In the genomic region with DNA sequence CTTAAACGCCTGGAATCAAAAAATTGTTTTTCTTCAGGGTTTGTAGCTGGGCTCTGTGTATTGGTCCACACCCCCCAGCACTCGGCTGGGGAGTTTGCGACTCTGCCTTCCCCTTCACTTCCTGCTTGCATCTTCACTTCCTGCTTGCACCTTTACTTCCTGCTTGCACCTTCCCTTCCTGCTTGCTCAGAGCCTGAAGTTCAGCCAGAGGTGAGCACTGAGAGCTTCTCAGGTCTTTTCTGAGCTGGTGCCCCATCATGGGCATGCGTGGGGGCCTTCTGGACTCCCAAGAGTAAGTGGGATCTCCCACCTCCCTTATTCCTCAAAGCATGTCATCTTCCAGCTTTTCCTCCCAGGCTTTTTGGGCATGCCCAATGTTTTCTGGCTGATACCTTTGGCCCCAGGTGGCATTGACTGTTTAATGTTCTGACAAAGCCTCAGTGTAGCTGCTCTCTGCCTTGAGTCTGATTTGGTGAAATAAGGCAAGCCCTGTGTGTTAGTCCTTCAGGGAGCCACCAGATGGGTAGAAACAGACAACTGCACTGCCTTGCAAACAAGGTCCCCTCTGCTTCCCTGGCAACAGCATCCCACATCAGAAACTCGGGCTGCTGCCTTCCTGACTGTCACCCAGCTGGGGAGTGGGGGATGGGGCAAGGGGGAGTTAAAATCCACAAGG, we compare ENCODE assay signal across 1 cellular context.
TF ChIP-seq lines count a peak whose summit lies in the region.

No MANE protein-coding gene starts in this region.

TF ChIP-seq in HepG2, 621 proteins besides CTCF, POLR2A, EP300 and RAD21:
- TF ChIP-seq, protein P1, sequence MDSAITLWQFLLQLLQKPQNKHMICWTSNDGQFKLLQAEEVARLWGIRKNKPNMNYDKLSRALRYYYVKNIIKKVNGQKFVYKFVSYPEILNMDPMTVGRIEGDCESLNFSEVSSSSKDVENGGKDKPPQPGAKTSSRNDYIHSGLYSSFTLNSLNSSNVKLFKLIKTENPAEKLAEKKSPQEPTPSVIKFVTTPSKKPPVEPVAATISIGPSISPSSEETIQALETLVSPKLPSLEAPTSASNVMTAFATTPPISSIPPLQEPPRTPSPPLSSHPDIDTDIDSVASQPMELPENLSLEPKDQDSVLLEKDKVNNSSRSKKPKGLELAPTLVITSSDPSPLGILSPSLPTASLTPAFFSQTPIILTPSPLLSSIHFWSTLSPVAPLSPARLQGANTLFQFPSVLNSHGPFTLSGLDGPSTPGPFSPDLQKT (CRISPR knock-in tag; IDR thresholded peaks at IDR 0.05; ENCODE audit: borderline replicate concordance), result no peak
- TF ChIP-seq JDP2 (CRISPR knock-in tag; IDR thresholded peaks at IDR 0.05; ENCODE audit: borderline replicate concordance) (no peak), SMC3 (IDR thresholded peaks at IDR 0.05; ENCODE audit: low read length) (no peak), CENPX (CRISPR knock-in tag; IDR thresholded peaks at IDR 0.05) (no peak), SNRNP70 (IDR thresholded peaks at IDR 0.05; ENCODE audit: low read depth, low read length) (no peak), KLF9 (CRISPR knock-in tag; IDR thresholded peaks at IDR 0.05; ENCODE audit: low read depth) (no peak), ZNF260 (CRISPR knock-in tag; IDR thresholded peaks at IDR 0.05; ENCODE audit: borderline replicate concordance, low read depth) (no peak), PHF5A (CRISPR knock-in tag; IDR thresholded peaks at IDR 0.05; ENCODE audit: low read depth, unreplicated experiment) (no peak), KLF15 (CRISPR knock-in tag; IDR thresholded peaks at IDR 0.05; ENCODE audit: borderline replicate concordance) (no peak), ZNF44 (CRISPR knock-in tag; IDR thresholded peaks at IDR 0.05) (no peak), HNRNPL (IDR thresholded peaks at IDR 0.05; ENCODE audit: low read depth, low read length) (no peak), KLF16 (CRISPR knock-in tag; IDR thresholded peaks at IDR 0.05) (no peak), ZNF207 (IDR thresholded peaks at IDR 0.05; ENCODE audit: borderline replicate concordance) (no peak), PPARG (CRISPR knock-in tag; conservative IDR thresholded peaks at IDR 0.05) (no peak), ELF3 (CRISPR knock-in tag; IDR thresholded peaks at IDR 0.05) (no peak)
- TF ChIP-seq, protein P2, sequence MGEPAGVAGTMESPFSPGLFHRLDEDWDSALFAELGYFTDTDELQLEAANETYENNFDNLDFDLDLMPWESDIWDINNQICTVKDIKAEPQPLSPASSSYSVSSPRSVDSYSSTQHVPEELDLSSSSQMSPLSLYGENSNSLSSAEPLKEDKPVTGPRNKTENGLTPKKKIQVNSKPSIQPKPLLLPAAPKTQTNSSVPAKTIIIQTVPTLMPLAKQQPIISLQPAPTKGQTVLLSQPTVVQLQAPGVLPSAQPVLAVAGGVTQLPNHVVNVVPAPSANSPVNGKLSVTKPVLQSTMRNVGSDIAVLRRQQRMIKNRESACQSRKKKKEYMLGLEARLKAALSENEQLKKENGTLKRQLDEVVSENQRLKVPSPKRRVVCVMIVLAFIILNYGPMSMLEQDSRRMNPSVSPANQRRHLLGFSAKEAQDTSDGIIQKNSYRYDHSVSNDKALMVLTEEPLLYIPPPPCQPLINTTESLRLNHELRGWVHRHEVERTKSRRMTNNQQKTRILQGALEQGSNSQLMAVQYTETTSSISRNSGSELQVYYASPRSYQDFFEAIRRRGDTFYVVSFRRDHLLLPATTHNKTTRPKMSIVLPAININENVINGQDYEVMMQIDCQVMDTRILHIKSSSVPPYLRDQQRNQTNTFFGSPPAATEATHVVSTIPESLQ (CRISPR knock-in tag; conservative IDR thresholded peaks at IDR 0.05), result no peak
- TF ChIP-seq, protein P3, sequence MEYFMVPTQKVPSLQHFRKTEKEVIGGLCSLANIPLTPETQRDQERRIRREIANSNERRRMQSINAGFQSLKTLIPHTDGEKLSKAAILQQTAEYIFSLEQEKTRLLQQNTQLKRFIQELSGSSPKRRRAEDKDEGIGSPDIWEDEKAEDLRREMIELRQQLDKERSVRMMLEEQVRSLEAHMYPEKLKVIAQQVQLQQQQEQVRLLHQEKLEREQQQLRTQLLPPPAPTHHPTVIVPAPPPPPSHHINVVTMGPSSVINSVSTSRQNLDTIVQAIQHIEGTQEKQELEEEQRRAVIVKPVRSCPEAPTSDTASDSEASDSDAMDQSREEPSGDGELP (IDR thresholded peaks at IDR 0.05; ENCODE audit: borderline replicate concordance, low read depth), result no peak
- TF ChIP-seq, protein P4, sequence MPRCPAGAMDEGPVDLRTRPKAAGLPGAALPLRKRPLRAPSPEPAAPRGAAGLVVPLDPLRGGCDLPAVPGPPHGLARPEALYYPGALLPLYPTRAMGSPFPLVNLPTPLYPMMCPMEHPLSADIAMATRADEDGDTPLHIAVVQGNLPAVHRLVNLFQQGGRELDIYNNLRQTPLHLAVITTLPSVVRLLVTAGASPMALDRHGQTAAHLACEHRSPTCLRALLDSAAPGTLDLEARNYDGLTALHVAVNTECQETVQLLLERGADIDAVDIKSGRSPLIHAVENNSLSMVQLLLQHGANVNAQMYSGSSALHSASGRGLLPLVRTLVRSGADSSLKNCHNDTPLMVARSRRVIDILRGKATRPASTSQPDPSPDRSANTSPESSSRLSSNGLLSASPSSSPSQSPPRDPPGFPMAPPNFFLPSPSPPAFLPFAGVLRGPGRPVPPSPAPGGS (CRISPR knock-in tag; IDR thresholded peaks at IDR 0.05), result no peak
- TF ChIP-seq, protein P5, sequence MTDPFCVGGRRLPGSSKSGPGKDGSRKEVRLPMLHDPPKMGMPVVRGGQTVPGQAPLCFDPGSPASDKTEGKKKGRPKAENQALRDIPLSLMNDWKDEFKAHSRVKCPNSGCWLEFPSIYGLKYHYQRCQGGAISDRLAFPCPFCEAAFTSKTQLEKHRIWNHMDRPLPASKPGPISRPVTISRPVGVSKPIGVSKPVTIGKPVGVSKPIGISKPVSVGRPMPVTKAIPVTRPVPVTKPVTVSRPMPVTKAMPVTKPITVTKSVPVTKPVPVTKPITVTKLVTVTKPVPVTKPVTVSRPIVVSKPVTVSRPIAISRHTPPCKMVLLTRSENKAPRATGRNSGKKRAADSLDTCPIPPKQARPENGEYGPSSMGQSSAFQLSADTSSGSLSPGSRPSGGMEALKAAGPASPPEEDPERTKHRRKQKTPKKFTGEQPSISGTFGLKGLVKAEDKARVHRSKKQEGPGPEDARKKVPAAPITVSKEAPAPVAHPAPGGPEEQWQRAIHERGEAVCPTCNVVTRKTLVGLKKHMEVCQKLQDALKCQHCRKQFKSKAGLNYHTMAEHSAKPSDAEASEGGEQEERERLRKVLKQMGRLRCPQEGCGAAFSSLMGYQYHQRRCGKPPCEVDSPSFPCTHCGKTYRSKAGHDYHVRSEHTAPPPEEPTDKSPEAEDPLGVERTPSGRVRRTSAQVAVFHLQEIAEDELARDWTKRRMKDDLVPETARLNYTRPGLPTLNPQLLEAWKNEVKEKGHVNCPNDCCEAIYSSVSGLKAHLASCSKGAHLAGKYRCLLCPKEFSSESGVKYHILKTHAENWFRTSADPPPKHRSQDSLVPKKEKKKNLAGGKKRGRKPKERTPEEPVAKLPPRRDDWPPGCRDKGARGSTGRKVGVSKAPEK (CRISPR knock-in tag; IDR thresholded peaks at IDR 0.05; ENCODE audit: borderline replicate concordance), result no peak
- TF ChIP-seq, protein P6, sequence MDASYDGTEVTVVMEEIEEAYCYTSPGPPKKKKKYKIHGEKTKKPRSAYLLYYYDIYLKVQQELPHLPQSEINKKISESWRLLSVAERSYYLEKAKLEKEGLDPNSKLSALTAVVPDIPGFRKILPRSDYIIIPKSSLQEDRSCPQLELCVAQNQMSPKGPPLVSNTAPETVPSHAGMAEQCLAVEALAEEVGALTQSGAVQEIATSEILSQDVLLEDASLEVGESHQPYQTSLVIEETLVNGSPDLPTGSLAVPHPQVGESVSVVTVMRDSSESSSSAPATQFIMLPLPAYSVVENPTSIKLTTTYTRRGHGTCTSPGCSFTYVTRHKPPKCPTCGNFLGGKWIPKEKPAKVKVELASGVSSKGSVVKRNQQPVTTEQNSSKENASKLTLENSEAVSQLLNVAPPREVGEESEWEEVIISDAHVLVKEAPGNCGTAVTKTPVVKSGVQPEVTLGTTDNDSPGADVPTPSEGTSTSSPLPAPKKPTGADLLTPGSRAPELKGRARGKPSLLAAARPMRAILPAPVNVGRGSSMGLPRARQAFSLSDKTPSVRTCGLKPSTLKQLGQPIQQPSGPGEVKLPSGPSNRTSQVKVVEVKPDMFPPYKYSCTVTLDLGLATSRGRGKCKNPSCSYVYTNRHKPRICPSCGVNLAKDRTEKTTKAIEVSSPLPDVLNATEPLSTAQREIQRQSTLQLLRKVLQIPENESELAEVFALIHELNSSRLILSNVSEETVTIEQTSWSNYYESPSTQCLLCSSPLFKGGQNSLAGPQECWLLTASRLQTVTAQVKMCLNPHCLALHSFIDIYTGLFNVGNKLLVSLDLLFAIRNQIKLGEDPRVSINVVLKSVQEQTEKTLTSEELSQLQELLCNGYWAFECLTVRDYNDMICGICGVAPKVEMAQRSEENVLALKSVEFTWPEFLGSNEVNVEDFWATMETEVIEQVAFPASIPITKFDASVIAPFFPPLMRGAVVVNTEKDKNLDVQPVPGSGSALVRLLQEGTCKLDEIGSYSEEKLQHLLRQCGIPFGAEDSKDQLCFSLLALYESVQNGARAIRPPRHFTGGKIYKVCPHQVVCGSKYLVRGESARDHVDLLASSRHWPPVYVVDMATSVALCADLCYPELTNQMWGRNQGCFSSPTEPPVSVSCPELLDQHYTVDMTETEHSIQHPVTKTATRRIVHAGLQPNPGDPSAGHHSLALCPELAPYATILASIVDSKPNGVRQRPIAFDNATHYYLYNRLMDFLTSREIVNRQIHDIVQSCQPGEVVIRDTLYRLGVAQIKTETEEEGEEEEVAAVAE (CRISPR knock-in tag; IDR thresholded peaks at IDR 0.05; ENCODE audit: borderline replicate concordance), result no peak
